Comparison of ENCODE assay signal across 14 cellular contexts in the genomic region with DNA sequence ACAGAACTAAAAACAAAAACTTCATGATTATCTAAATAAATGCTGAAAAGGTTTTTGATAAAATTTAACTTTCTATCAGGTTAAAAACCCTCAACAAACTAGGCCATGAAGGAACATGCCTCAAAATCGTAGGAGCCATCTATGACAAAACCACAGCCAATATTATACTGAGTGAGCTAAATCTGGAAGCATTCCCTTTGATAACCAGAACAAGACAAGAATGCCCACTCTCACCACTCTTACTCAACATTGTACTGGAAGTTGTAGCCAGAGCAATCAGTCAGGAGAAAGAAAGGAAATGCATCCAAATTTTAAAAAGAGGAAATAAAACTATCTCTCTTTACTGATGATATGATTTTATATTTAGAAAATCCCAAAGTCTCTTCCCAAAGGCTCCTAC.
"Had no signal": no experiment of that assay in that cellular context is flagged by ENCODE, and none has a peak within 500 bp of the region (broad histone marks: within the 10 kb centered on the region; RNA-seq: fewer than 3 reads in every experiment).

No MANE protein-coding gene starts in this region.

- H3K27ac ChIP-seq: ascending aorta, coronary artery, gastroesophageal sphincter, pancreas had no signal

- H3K36me3 ChIP-seq: ascending aorta, gastroesophageal sphincter, pancreas had no signal

- H3K4me1 ChIP-seq: ascending aorta, gastroesophageal sphincter, pancreas had no signal

- H3K4me3 ChIP-seq: ascending aorta, coronary artery, gastroesophageal sphincter, pancreas had no signal

- H3K9me3 ChIP-seq: ascending aorta, gastroesophageal sphincter had no signal

- ATAC-seq: activated T-helper 17 cell treated with anti-CD3 and anti-CD28 coated beads, Interleukin-2, amount 50 U/mL, for 72 hours; esophagus mucosa; gastroesophageal sphincter; pancreas; stimulated activated memory B cell treated with anti-CD40 and anti-IgM and Interleukin-4, amounts not matched to agents 10 μg/mL and 1 μg/mL and 100 μg/mL, for 72 hours had no signal

- H3K27me3 ChIP-seq: ascending aorta, gastroesophageal sphincter, pancreas had no signal

- DNase-seq: activated CD4-positive, alpha-beta T cell treated with anti-CD3 and anti-CD28 coated beads, Interleukin-2, amount 50 U/mL, for 1 hour; activated CD8-positive, alpha-beta memory T cell treated with anti-CD3 and anti-CD28 coated beads for 24 hours; activated naive CD4-positive, alpha-beta T cell treated with Interleukin-2 at 50 U/mL for 16 hours; central memory CD4-positive, alpha-beta T cell; islet precursor cell; mammary epithelial cell; naive B cell; pancreas had no signal
